Comparison of ENCODE assay signal across 23 cellular contexts in genomic region chr4:25569726-25570125, GRCh38.
A peak's percentile ranks its signal among the peaks of the same experiment; 100 is the strongest.
DNase-seq lines count a peak whose midpoint lies in the region; ATAC-seq, FAIRE-seq and TF ChIP-seq lines count a peak whose summit lies in the region.
"Had no signal": no experiment of that assay in that cellular context is flagged by ENCODE, and none has a peak within 500 bp of the region (broad histone marks: within the 10 kb centered on the region; RNA-seq: fewer than 3 reads in every experiment).

No MANE protein-coding gene starts in this region.

- no peak for TF ChIP-seq CTCF in HepG2 (CRISPR knock-in tag; IDR thresholded peaks at IDR 0.05)
- no peak for TF ChIP-seq CTCF in right lobe of liver (IDR thresholded peaks at IDR 0.05)
- no peak for TF ChIP-seq CTCF in lower lobe of right lung (IDR thresholded peaks at IDR 0.05)
- no peak for TF ChIP-seq CTCF in transverse colon (IDR thresholded peaks at IDR 0.05)
- TF ChIP-seq CTCF in upper lobe of right lung (IDR thresholded peaks at IDR 0.05) = no peak
- TF ChIP-seq CTCF in WERI-Rb-1 (IDR thresholded peaks at IDR 0.05; ENCODE audit: low read depth, low read length) = no peak

- H3K4me1 ChIP-seq in HepG2 (ENCODE audit: insufficient read depth, low read length) = no peaks in the 10 kb centered on the region
- no peaks in the 10 kb centered on the region for H3K4me1 ChIP-seq in right lobe of liver
- H3K4me1 ChIP-seq in lower lobe of right lung = no peaks in the 10 kb centered on the region
- peaks cover 0 to 18% (median 8%) of the 10 kb centered on the region in 4 donors for H3K4me1 ChIP-seq in transverse colon
- no peaks in the 10 kb centered on the region for H3K4me1 ChIP-seq in upper lobe of right lung
- H3K4me1 ChIP-seq: BLaER1 had no signal

- H3K4me3 ChIP-seq in HepG2 (replicated peaks in 1 of 3; ENCODE audit: insufficient read depth in 1 of 3, low read depth in 2 of 3, low read length in 3 of 3) (no peak overlapping the region), right lobe of liver (no peak overlapping the region), lower lobe of right lung (peak overlapping the region; percentile 21), transverse colon (no peak overlapping the region), upper lobe of right lung (no peak overlapping the region), WERI-Rb-1 (ENCODE audit: low read depth, low read length) (no peak overlapping the region)
- H3K4me3 ChIP-seq: BLaER1, GM23248 had no signal

- no peak overlapping the region for H2AFZ ChIP-seq in HepG2 (ENCODE audit: low read length)
- H2AFZ ChIP-seq: GM23248 had no signal

- TF ChIP-seq POLR2A in HepG2 (IDR thresholded peaks at IDR 0.05; ENCODE audit: insufficient read depth in 1 of 2, low read depth in 2 of 2, low read length in 2 of 2) (no peak), right lobe of liver (IDR thresholded peaks at IDR 0.05) (no peak), transverse colon (IDR thresholded peaks at IDR 0.05) (no peak)

- ATAC-seq in HepG2 (peak; percentile 63), right lobe of liver (no peak), lower lobe of right lung (no peak), upper lobe of right lung (no peak), GM19351 (IDR thresholded peaks at IDR 0.05; ENCODE audit: unreplicated experiment) (no peak)
- ATAC-seq: CD8-positive, alpha-beta T cell; HCT116 had no signal

- no TSS peak for BruUV-seq in HepG2 (replicated peaks; lab: Mats Ljungman, UMichigan)

- H3K36me3 ChIP-seq in HepG2 (replicated peaks in 1 of 2; ENCODE audit: control insufficient read depth in 1 of 2, insufficient read depth in 2 of 2, low read length in 2 of 2) (no peaks in the 10 kb centered on the region), right lobe of liver (no peaks in the 10 kb centered on the region), lower lobe of right lung (no peaks in the 10 kb centered on the region), transverse colon (no peaks in the 10 kb centered on the region), upper lobe of right lung (no peaks in the 10 kb centered on the region), WERI-Rb-1 (no peaks in the 10 kb centered on the region)
- H3K36me3 ChIP-seq: BLaER1 had no signal

- H3K9ac ChIP-seq in HepG2 (ENCODE audit: insufficient read depth, low read depth, low read length) = no peak overlapping the region
- H3K9ac ChIP-seq: BLaER1, GM23248 had no signal

- in situ Hi-C loops in HepG2 (cut with HindIII; ENCODE audit: extremely low pct_ligation_motif_present, low pct_unique_long_range_greater_than_20kb) = no loop called here
- in situ Hi-C loops in transverse colon (cut with MboI; ENCODE audit: low pct_ligation_motif_present in 1 of 4, low pct_unique_long_range_greater_than_20kb in 1 of 4, low sequenced_read_pairs in 3 of 4) = no loop called here

- WGBS in HepG2 (ENCODE audit: low lambda C conversion rate) = 11% methylated on average over 5 of the region's 5 CpGs
- WGBS in right lobe of liver (ENCODE audit: insufficient coverage, low coverage, low lambda C conversion rate, missing lambda C conversion rate) = 74% methylated on average over 5 of the region's 5 CpGs
- WGBS in transverse colon (ENCODE audit: low coverage in 1 of 2), 2 donors = 48 to 61% methylated on average over 4 to 5 of the region's 5 CpGs

- DNase-seq in HepG2 (ENCODE audit: low spot score) = no peak
- DNase-seq in right lobe of liver = no peak
- DNase-seq in lower lobe of right lung = no peak
- no peak for DNase-seq in transverse colon
- no peak for DNase-seq in upper lobe of right lung
- no peak for DNase-seq in activated effector memory CD4-positive, alpha-beta T cell treated with Interleukin-2 at 50 U/mL for 16 hours
- no peak for DNase-seq in WERI-Rb-1
- DNase-seq: Calu3; CD4-positive, CD25-positive, alpha-beta regulatory T cell; CD8-positive, alpha-beta T cell; DMS153; DND-41; GM23248; H9 had no signal

- no peaks in the 10 kb centered on the region for H3K27me3 ChIP-seq in HepG2 (ENCODE audit: control insufficient read depth in 1 of 2, insufficient read depth in 2 of 2, low read length in 2 of 2)
- H3K27me3 ChIP-seq in right lobe of liver = no peaks in the 10 kb centered on the region
- no peaks in the 10 kb centered on the region for H3K27me3 ChIP-seq in lower lobe of right lung (ENCODE audit: low read depth)
- H3K27me3 ChIP-seq in transverse colon = no peaks in the 10 kb centered on the region
- no peaks in the 10 kb centered on the region for H3K27me3 ChIP-seq in upper lobe of right lung
- no peaks in the 10 kb centered on the region for H3K27me3 ChIP-seq in WERI-Rb-1 (ENCODE audit: insufficient read depth, low read depth, severe bottlenecking)
- H3K27me3 ChIP-seq: BLaER1 had no signal

- no peak overlapping the region for H3K4me2 ChIP-seq in HepG2 (ENCODE audit: low read depth, low read length)
- H3K4me2 ChIP-seq: BLaER1 had no signal

- intact Hi-C loops in HepG2 (cut with micrococcal nuclease; ENCODE audit: unreplicated experiment) (no loop called here), right lobe of liver (cut with DNase I) (no loop called here), lower lobe of right lung (cut with DNase I) (loop anchor here (10.0 kb wide), 1 partner anchor 125 kb away; no protein-coding TSS in a partner anchor), transverse colon (cut with DNase I; ENCODE audit: low total_unique reads) (no loop called here), upper lobe of right lung (cut with DNase I) (no loop called here)

- no peak for FAIRE-seq in HepG2 (lab: Jason Lieb, UNC)
- FAIRE-seq: A204.1, G401.6, GM12892, H1 had no signal

- POLR2A ChIA-PET in HepG2 (lab: Yijun Ruan, JAX) = no interaction called here

- TF ChIP-seq RAD21 in HepG2 (CRISPR knock-in tag; IDR thresholded peaks at IDR 0.05) = no peak

- TF ChIP-seq EP300 in HepG2 (IDR thresholded peaks at IDR 0.05; ENCODE audit: low read depth in 2 of 2, low read length in 2 of 2) = no peak
- TF ChIP-seq EP300 in HepG2 (CRISPR knock-in tag; IDR thresholded peaks at IDR 0.05; ENCODE audit: borderline replicate concordance) = no peak
- no peak for TF ChIP-seq EP300 in transverse colon (IDR thresholded peaks at IDR 0.05; ENCODE audit: low read depth)

- no peaks in the 10 kb centered on the region for H4K20me1 ChIP-seq in HepG2 (ENCODE audit: insufficient read depth, low read length)
- H4K20me1 ChIP-seq: BLaER1 had no signal

- H3K79me2 ChIP-seq in HepG2 (ENCODE audit: insufficient read depth, low read length) = no peaks in the 10 kb centered on the region

- H3K9me3 ChIP-seq in HepG2 (ENCODE audit: low read length) (no peaks in the 10 kb centered on the region), right lobe of liver (no peaks in the 10 kb centered on the region), lower lobe of right lung (no peaks in the 10 kb centered on the region), transverse colon (no peaks in the 10 kb centered on the region), upper lobe of right lung (no peaks in the 10 kb centered on the region), WERI-Rb-1 (ENCODE audit: severe bottlenecking) (no peaks in the 10 kb centered on the region)
- H3K9me3 ChIP-seq: BLaER1 had no signal

- CTCF ChIA-PET in HepG2 (lab: Yijun Ruan, JAX; ENCODE audit: low intra/inter-chr PET ratio, low total read pairs) = no interaction called here

- H3K27ac ChIP-seq in HepG2 (ENCODE audit: extremely low read length, insufficient read depth, low read length) (no peak overlapping the region), right lobe of liver (no peak overlapping the region), lower lobe of right lung (peak overlapping the region; percentile 46), transverse colon (peak overlapping the region in 3 of 4 donors; percentile 65 to 79 (median 75)), upper lobe of right lung (peak overlapping the region; percentile 49), WERI-Rb-1 (no peak overlapping the region)
- H3K27ac ChIP-seq: 22Rv1, BLaER1, C4-2B, GM23248 had no signal

TF ChIP-seq in HepG2, 621 proteins besides CTCF, POLR2A, EP300 and RAD21:
- TF ChIP-seq ZFP36L2 (CRISPR knock-in tag; IDR thresholded peaks at IDR 0.05) (no peak), ZBTB42 (CRISPR knock-in tag; IDR thresholded peaks at IDR 0.05) (no peak), NCOR1 (IDR thresholded peaks at IDR 0.05; ENCODE audit: borderline replicate concordance, low read length) (no peak), ZNF790 (CRISPR knock-in tag; IDR thresholded peaks at IDR 0.05; ENCODE audit: borderline replicate concordance) (no peak), LBX2 (CRISPR knock-in tag; IDR thresholded peaks at IDR 0.05; ENCODE audit: borderline replicate concordance) (no peak), TCF7 (IDR thresholded peaks at IDR 0.05; ENCODE audit: low read depth) (no peak), MTA1 (CRISPR knock-in tag; IDR thresholded peaks at IDR 0.05; ENCODE audit: borderline replicate concordance) (no peak), STAT6 (CRISPR knock-in tag; IDR thresholded peaks at IDR 0.05; ENCODE audit: borderline replicate concordance) (no peak), ZNF567 (CRISPR knock-in tag; IDR thresholded peaks at IDR 0.05; ENCODE audit: borderline replicate concordance) (no peak), IRX3 (CRISPR knock-in tag; IDR thresholded peaks at IDR 0.05; ENCODE audit: borderline replicate concordance, low read depth) (no peak)

Comparison
In these comparisons a context has a peak if more than half of its experiments do, and no peak if none do; other contexts are left out.
1. H3K27ac ChIP-seq: peak in lower lobe of right lung (single experiment), transverse colon (3 of 4) and upper lobe of right lung (single experiment); none in HepG2 (single experiment), right lobe of liver (0 of 3) and WERI-Rb-1 (single experiment).